ENCODE assay signal across 22 cellular contexts in the genomic region with DNA sequence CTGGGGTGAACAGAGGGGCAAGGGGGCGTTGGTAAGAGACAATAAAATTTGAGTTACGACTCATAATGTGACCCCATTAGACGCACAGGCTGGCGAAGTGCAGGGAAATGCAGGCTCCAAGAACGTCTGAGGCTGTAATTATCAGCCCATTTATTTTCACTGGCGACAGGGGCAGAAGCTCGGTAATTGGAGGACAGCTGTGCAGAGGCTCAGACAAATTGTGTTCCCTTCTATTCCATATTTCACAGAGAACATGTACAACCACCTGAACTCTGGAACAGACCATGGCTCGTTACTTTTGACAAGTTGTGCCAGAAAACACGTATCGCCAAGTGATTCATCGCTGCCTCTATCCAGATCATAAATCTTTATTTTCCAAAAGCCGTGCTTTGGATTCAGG.
DNase-seq lines count a peak whose midpoint lies in the region; ATAC-seq, FAIRE-seq and TF ChIP-seq lines count a peak whose summit lies in the region.
"Had no signal": no experiment of that assay in that cellular context is flagged by ENCODE, and none has a peak within 500 bp of the region (broad histone marks: within the 10 kb centered on the region; RNA-seq: fewer than 3 reads in every experiment).

No MANE protein-coding gene starts in this region.

- H3K4me3 Mint-ChIP-seq in astrocyte (ENCODE audit: unreplicated experiment) (no peak overlapping the region), nephron progenitor cell (peak overlapping the region; percentile 9)
- H3K4me3 Mint-ChIP-seq: activated CD4-positive, alpha-beta T cell treated with anti-CD3 and anti-CD28 coated beads, Interleukin-2, amount 10 ng/mL, durations not matched to agents 7 days and 5 days; activated naive CD4-positive, alpha-beta T cell treated with anti-CD3 and anti-CD28 coated beads, Interleukin-2, amount 10 ng/mL, durations not matched to agents 7 days and 5 days had no signal

- no peaks in the 10 kb centered on the region for H3K36me3 ChIP-seq in astrocyte (ENCODE audit: insufficient read depth, low read length)
- H3K36me3 ChIP-seq: heart left ventricle, right lobe of liver, tibial artery had no signal

- no peaks in the 10 kb centered on the region for H3K4me1 ChIP-seq in astrocyte (ENCODE audit: insufficient read depth, low read length)
- H3K4me1 ChIP-seq: heart left ventricle, right lobe of liver had no signal

- peak overlapping the region; percentile 33 for H2AFZ ChIP-seq in astrocyte (ENCODE audit: low read depth, low read length)

- no peaks in the 10 kb centered on the region for H3K27me3 ChIP-seq in astrocyte (ENCODE audit: insufficient read depth, low read length)
- H3K27me3 ChIP-seq: body of pancreas, right lobe of liver had no signal

- no peak for ATAC-seq in HG03159 (IDR thresholded peaks at IDR 0.05; ENCODE audit: unreplicated experiment)
- ATAC-seq: body of pancreas, heart left ventricle, right lobe of liver had no signal

- no peak for FAIRE-seq in astrocyte (lab: Jason Lieb, UNC)
- FAIRE-seq: GM18507, islet of Langerhans, TTC549 had no signal

- H4K20me1 ChIP-seq in astrocyte (ENCODE audit: insufficient read depth, low read length): no peaks in the 10 kb centered on the region

- DNase-seq in EH (ENCODE audit: low read depth) (peak; percentile 13), NCI-H146 (lab: John Stamatoyannopoulos, UW) (peak; percentile 55), astrocyte (ENCODE audit: low read depth) (peak; percentile 82), nephron progenitor cell (peak; percentile 46), posterior cingulate gyrus (no peak), nucleus accumbens (lab: John Stamatoyannopoulos, UW) (no peak), NCI-H2196 treated with DMSO at 0.1 percent for 48 hours (lab: John Stamatoyannopoulos, UW; ENCODE audit: unreplicated experiment) (no peak)
- DNase-seq: activated CD4-positive, alpha-beta T cell treated with anti-CD3 and anti-CD28 coated beads, Interleukin-2, amount 10 ng/mL, durations not matched to agents 7 days and 5 days; activated naive CD4-positive, alpha-beta T cell treated with anti-CD3 and anti-CD28 coated beads, Interleukin-2, amount 10 ng/mL, durations not matched to agents 7 days and 5 days; activated T-cell treated with anti-CD3 and anti-CD28 coated beads for 4 hours; body of pancreas; H7; heart left ventricle; mesendoderm; NCI-H345; right lobe of liver; stimulated activated CD4-positive, alpha-beta T cell treated with anti-CD3 and anti-CD28 coated beads, Interleukin-4, amount 100 ng/mL, for 24 hours; tibial artery had no signal

- H3K4me3 ChIP-seq in astrocyte (ENCODE audit: insufficient read depth, low read depth, low read length): no peak overlapping the region
- H3K4me3 ChIP-seq: body of pancreas, heart left ventricle, right lobe of liver, tibial artery had no signal

- intact Hi-C loops in posterior cingulate gyrus (cut with DNase I): no loop called here

- H3K79me2 ChIP-seq in astrocyte (ENCODE audit: insufficient read depth, low read length): no peaks in the 10 kb centered on the region

- H3K9me3 Mint-ChIP-seq in astrocyte (ENCODE audit: unreplicated experiment): peaks cover 11% of the 10 kb centered on the region
- peaks cover 29% of the 10 kb centered on the region for H3K9me3 Mint-ChIP-seq in nephron progenitor cell
- H3K9me3 Mint-ChIP-seq: activated naive CD4-positive, alpha-beta T cell treated with anti-CD3 and anti-CD28 coated beads, Interleukin-2, amount 10 ng/mL, durations not matched to agents 7 days and 5 days had no signal

- H3K4me1 Mint-ChIP-seq in astrocyte (ENCODE audit: low read depth, unreplicated experiment) (peaks cover 6% of the 10 kb centered on the region), nephron progenitor cell (peaks cover 55% of the 10 kb centered on the region)
- H3K4me1 Mint-ChIP-seq: activated CD4-positive, alpha-beta T cell treated with anti-CD3 and anti-CD28 coated beads, Interleukin-2, amount 10 ng/mL, durations not matched to agents 7 days and 5 days; activated naive CD4-positive, alpha-beta T cell treated with anti-CD3 and anti-CD28 coated beads, Interleukin-2, amount 10 ng/mL, durations not matched to agents 7 days and 5 days had no signal

- H3K9ac ChIP-seq in astrocyte (ENCODE audit: low read length): no peak overlapping the region

- no peak for TF ChIP-seq CTCF in astrocyte (IDR thresholded peaks at IDR 0.05; ENCODE audit: insufficient read depth, low read depth, low read length)
- TF ChIP-seq CTCF in nephron progenitor cell (IDR thresholded peaks at IDR 0.05): no peak

- no peak overlapping the region for H3K27ac ChIP-seq in astrocyte (ENCODE audit: low read depth, low read length)
- H3K27ac ChIP-seq: body of pancreas, heart left ventricle, right lobe of liver, tibial artery had no signal

- H3K27ac Mint-ChIP-seq in astrocyte (ENCODE audit: unreplicated experiment): no peak overlapping the region
- H3K27ac Mint-ChIP-seq in nephron progenitor cell: peak overlapping the region; percentile 26
- H3K27ac Mint-ChIP-seq: activated CD4-positive, alpha-beta T cell treated with anti-CD3 and anti-CD28 coated beads, Interleukin-2, amount 10 ng/mL, durations not matched to agents 7 days and 5 days; activated naive CD4-positive, alpha-beta T cell treated with anti-CD3 and anti-CD28 coated beads, Interleukin-2, amount 10 ng/mL, durations not matched to agents 7 days and 5 days had no signal

- H3K27me3 Mint-ChIP-seq in astrocyte (ENCODE audit: low read depth, unreplicated experiment) (no peaks in the 10 kb centered on the region), nephron progenitor cell (ENCODE audit: low read depth, poor library complexity) (peaks cover 10% of the 10 kb centered on the region)

- H3K9me3 ChIP-seq in astrocyte (ENCODE audit: insufficient read depth, low read depth, low read length): no peaks in the 10 kb centered on the region
- H3K9me3 ChIP-seq: body of pancreas, right lobe of liver, tibial artery had no signal

- H3K36me3 Mint-ChIP-seq in astrocyte (ENCODE audit: low read depth, unreplicated experiment): peaks cover 3% of the 10 kb centered on the region
- H3K36me3 Mint-ChIP-seq in nephron progenitor cell (ENCODE audit: low read depth): peaks cover 9% of the 10 kb centered on the region
- H3K36me3 Mint-ChIP-seq: activated naive CD4-positive, alpha-beta T cell treated with anti-CD3 and anti-CD28 coated beads, Interleukin-2, amount 10 ng/mL, durations not matched to agents 7 days and 5 days had no signal

- peak overlapping the region; percentile 24 for H3K4me2 ChIP-seq in astrocyte (ENCODE audit: low read length)

Comparison
In these comparisons a context has a peak if more than half of its experiments do, and no peak if none do; other contexts are left out.
1. DNase-seq: peak in EH (single experiment), NCI-H146 (single experiment), astrocyte (single experiment) and nephron progenitor cell (single experiment); none in posterior cingulate gyrus (0 of 10), nucleus accumbens (0 of 56) and NCI-H2196 treated with DMSO at 0.1 percent for 48 hours (single experiment).